In genomic region chr1:177948336-177948972, GRCh38 we compare ENCODE assay signal across 1 cellular context.
A peak's percentile ranks its signal among the peaks of the same experiment; 100 is the strongest.
TF ChIP-seq lines count a peak whose summit lies in the region.

No MANE protein-coding gene starts in this region.

TF ChIP-seq in H1, 55 proteins besides CTCF, POLR2A, EP300 and RAD21 (continued from another document):
- no peak for TF ChIP-seq KDM5A (IDR thresholded peaks at IDR 0.05; ENCODE audit: low read length)
- no peak for TF ChIP-seq CHD2 (IDR thresholded peaks at IDR 0.05; ENCODE audit: low read length)
- TF ChIP-seq SP1 (IDR thresholded peaks at IDR 0.05; ENCODE audit: low read depth, low read length), result peak; percentile 63; the same call in 1 of the 2 replicates
- peak; percentile 54; the same call in 1 of the 2 replicates for TF ChIP-seq TEAD4 (IDR thresholded peaks at IDR 0.05; ENCODE audit: low read depth, low read length)
- 0 out of 2 replicates have a peak, but pooled peaks have one; percentile 18 for TF ChIP-seq YY1 (IDR thresholded peaks at IDR 0.05; ENCODE audit: low read depth, low read length)
- TF ChIP-seq GABPA (IDR thresholded peaks at IDR 0.05; ENCODE audit: borderline replicate concordance, insufficient read depth, low read length), result no peak
- TF ChIP-seq SIN3A (conservative IDR thresholded peaks at IDR 0.05 in 1 of 2, IDR thresholded peaks at IDR 0.05 in 1 of 2; ENCODE audit: low read depth in 1 of 2, low read length in 2 of 2), result no peak
- 0 out of 4 replicates have a peak, but pooled peaks of 1 of the 2 experiments have one; percentile 56 for TF ChIP-seq HDAC2 (IDR thresholded peaks at IDR 0.05; ENCODE audit: borderline replicate concordance in 1 of 2, low read depth in 2 of 2, low read length in 2 of 2)
- peak; percentile 43; the same call in 1 of the 2 replicates for TF ChIP-seq CREB1 (IDR thresholded peaks at IDR 0.05)
